Comparison of ENCODE assay signal across 24 cellular contexts in the genomic region with DNA sequence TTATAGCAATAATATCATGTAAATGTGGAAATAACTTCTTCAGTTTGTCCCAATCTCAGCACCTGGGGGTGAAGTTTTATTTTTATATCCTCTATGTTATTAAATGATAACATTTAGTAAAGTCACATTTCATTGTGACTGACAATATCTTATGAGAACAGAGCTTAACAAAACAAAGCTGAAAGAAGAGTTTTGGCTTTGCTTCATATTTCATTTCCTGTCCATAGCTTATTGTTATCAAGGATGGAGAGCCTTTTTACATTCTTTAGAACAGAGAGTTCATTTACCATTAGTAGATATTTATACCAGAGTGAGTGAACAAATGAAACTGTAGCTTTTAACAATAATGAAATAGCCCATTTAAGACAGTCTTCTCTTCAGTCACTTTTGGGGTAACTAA.
"Had no signal": no experiment of that assay in that cellular context is flagged by ENCODE, and none has a peak within 500 bp of the region (broad histone marks: within the 10 kb centered on the region; RNA-seq: fewer than 3 reads in every experiment).

No MANE protein-coding gene starts in this region.

- H3K4me3 ChIP-seq: breast epithelium, esophagus squamous epithelium, left lung, mucosa of descending colon, psoas muscle, right lobe of liver, spleen, thoracic aorta, upper lobe of right lung had no signal

- ATAC-seq: activated CD8-positive, alpha-beta T cell treated with anti-CD3 and anti-CD28 coated beads, Interleukin-2, amount 10 ng/mL, durations not matched to agents 7 days and 5 days; activated naive CD8-positive, alpha-beta T cell treated with anti-CD3 and anti-CD28 coated beads, Interleukin-2, amount 50 U/mL, for 24 hours; activated T-cell treated with anti-CD3 and anti-CD28 coated beads, Interleukin-2, amount 50 U/mL, for 4 hours; left lung; mucosa of descending colon; psoas muscle; stimulated activated memory B cell treated with anti-CD40 and anti-IgM and Interleukin-4, amounts not matched to agents 10 μg/mL and 1 μg/mL and 100 μg/mL, for 72 hours; upper lobe of right lung had no signal

- DNase-seq: activated CD4-positive, alpha-beta T cell treated with anti-CD3 and anti-CD28 coated beads, Interleukin-2, amount 10 ng/mL, durations not matched to agents 24 days and 14 days; activated CD8-positive, alpha-beta memory T cell treated with anti-CD3 and anti-CD28 coated beads, Interleukin-2, amount 50 U/mL, for 4 hours; activated CD8-positive, alpha-beta T cell treated with anti-CD3 and anti-CD28 coated beads, Interleukin-2, amount 10 ng/mL, durations not matched to agents 7 days and 5 days; activated effector memory CD4-positive, alpha-beta T cell treated with Interleukin-2 at 50 U/mL for 16 hours; activated naive CD4-positive, alpha-beta T cell treated with anti-CD3 and anti-CD28 coated beads, Interleukin-2, amount 10 ng/mL, durations not matched to agents 7 days and 5 days; activated naive CD8-positive, alpha-beta T cell treated with anti-CD3 and anti-CD28 coated beads, Interleukin-2, amount 50 U/mL, for 24 hours; activated T-cell treated with anti-CD3 and anti-CD28 coated beads, Interleukin-2, amount 50 U/mL, for 4 hours; aorta; cerebellar nuclear complex; effector memory CD4-positive, alpha-beta T cell; esophagus squamous epithelium; hypothalamus; kidney; left lung; mucosa of descending colon; naive B cell; psoas muscle; right lobe of liver; spleen; stimulated activated CD4-positive, alpha-beta T cell treated with anti-CD3 and anti-CD28 coated beads, Interleukin-4, amount 100 ng/mL, for 4 hours; upper lobe of right lung had no signal

- H3K36me3 ChIP-seq: breast epithelium, esophagus squamous epithelium, left lung, right lobe of liver, spleen, thoracic aorta, upper lobe of right lung had no signal

- H3K27ac ChIP-seq: breast epithelium, esophagus squamous epithelium, psoas muscle, right lobe of liver, thoracic aorta, upper lobe of right lung had no signal

- H3K4me1 ChIP-seq: breast epithelium, left lung, upper lobe of right lung had no signal

- H3K27me3 ChIP-seq: breast epithelium, esophagus squamous epithelium, left lung, right lobe of liver, spleen, upper lobe of right lung had no signal

- H3K9me3 ChIP-seq: breast epithelium, esophagus squamous epithelium, left lung, mucosa of descending colon, psoas muscle, right lobe of liver, spleen, thoracic aorta, upper lobe of right lung had no signal
